In the genomic region with DNA sequence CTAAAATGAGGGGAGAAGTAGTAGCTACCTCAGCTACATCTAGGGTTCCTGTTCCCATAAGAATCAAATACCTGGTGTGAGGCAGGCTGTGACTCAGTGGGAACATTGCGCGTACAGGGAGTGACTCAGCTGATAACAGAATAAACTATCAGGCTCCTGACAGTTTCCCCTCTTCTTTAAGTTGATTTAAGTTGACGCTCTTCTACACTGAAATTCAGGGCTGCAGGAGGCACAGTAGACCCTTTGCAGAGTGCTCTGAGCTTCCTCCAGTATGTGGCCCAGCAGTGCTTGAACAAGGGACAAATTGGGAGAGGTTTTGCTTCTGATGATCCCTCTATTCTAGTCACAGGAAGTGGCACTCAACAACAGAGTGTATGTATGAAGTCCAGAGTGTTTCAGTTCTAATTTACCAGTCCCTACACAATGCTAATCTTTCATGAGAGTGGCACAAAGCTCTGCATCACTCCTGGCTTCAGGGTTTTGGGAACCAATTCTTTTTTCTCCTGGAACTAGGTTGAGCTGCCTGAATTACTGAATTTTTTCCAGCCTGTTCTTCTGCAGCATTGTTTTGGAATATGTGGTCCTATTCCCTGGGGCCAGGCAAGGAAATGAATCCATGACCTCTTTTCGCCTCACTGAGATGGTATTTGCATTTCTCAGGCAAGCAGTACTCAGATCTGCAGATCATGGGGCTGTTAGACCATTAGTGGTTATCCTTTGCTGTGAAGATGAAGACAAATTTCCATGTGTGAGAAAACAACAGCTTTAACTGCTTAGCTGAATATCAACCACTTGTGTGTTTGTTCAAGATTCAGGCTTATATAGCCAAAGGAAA, we compare ENCODE assay signal across 1 cellular context.
TF ChIP-seq lines count a peak whose summit lies in the region.

No MANE protein-coding gene starts in this region.

TF ChIP-seq in K562, 482 proteins besides CTCF, POLR2A, EP300 and RAD21:
- TF ChIP-seq BCL6 (CRISPR knock-in tag; IDR thresholded peaks at IDR 0.05) (no peak), ZNF592 (IDR thresholded peaks at IDR 0.05) (no peak), ATF7 (IDR thresholded peaks at IDR 0.05) (no peak), HMG20B (CRISPR knock-in tag; IDR thresholded peaks at IDR 0.05) (no peak)
TF ChIP-seq in K562: peak in this region for 0.
